14 cellular contexts compared by ENCODE assay signal in the genomic region with DNA sequence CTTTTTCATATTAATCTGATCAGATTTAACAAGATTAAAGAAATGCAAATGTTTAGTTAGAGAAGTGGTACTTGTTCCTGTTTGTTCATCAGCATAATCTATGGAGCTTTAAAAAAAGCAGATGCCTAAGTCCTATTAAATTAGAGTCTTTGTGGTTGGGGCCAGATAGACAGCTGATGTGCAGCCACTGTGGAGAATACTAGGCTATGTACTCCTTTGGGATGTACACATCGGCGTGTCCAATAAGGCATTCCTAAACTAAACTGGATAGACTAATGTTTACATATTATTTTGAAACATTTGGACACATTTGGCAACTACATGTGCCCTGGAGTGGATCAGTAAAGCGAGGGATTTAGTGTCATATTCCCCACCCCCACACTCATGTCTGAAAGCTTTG.
DNase-seq lines count a peak whose midpoint lies in the region; TF ChIP-seq lines count a peak whose summit lies in the region.
"Had no signal": no experiment of that assay in that cellular context is flagged by ENCODE, and none has a peak within 500 bp of the region (broad histone marks: within the 10 kb centered on the region; RNA-seq: fewer than 3 reads in every experiment).

No MANE protein-coding gene starts in this region.

- H3K4me3 ChIP-seq in BE2C (ENCODE audit: low read depth, low read length) (no peak overlapping the region), SJCRH30 (no peak overlapping the region)
- H3K4me3 ChIP-seq: GM23338 had no signal

- DNase-seq in BE2C (peak; percentile 18), NCI-H524 (lab: John Stamatoyannopoulos, UW) (peak; percentile 51 to 80), SJCRH30 (peak; percentile 64 to 79), NCI-H345 (lab: John Stamatoyannopoulos, UW) (no peak), islet precursor cell (no peak), SHP77 treated with DMSO at 0.1 percent for 48 hours (lab: John Stamatoyannopoulos, UW) (no peak)
- DNase-seq: ACHN; Caco-2; CD4-positive, alpha-beta T cell; DMS79 treated with DMSO at 0.1 percent for 48 hours; GF-D8; HCEC 1CT had no signal

- H3K9me3 ChIP-seq in BE2C, result no peaks in the 10 kb centered on the region
- no peaks in the 10 kb centered on the region for H3K9me3 ChIP-seq in SJCRH30 (replicated peaks)
- H3K9me3 ChIP-seq: Caco-2 had no signal

- peak overlapping the region; percentile 34 for H3K27ac ChIP-seq in SJCRH30
- H3K27ac ChIP-seq: C4-2B had no signal

- no peak for TF ChIP-seq CTCF in BE2C (IDR thresholded peaks at IDR 0.05; ENCODE audit: low read depth, low read length)

- H3K4me1 ChIP-seq in BE2C (peaks cover 6% of the 10 kb centered on the region; the same call in 1 of the 2 replicates), SJCRH30 (peaks cover 27% of the 10 kb centered on the region)
- H3K4me1 ChIP-seq: Caco-2 had no signal

- H3K36me3 ChIP-seq in BE2C (no peaks in the 10 kb centered on the region; the same call in 1 of the 2 replicates), SJCRH30 (no peaks in the 10 kb centered on the region)

- no peaks in the 10 kb centered on the region for H3K27me3 ChIP-seq in BE2C
- H3K27me3 ChIP-seq in SJCRH30, result no peaks in the 10 kb centered on the region

Comparison
In these comparisons a context has a peak if more than half of its experiments do, and no peak if none do; other contexts are left out.
1. DNase-seq: peak in BE2C (single experiment), NCI-H524 (2 of 2) and SJCRH30 (2 of 2); none in NCI-H345 (single experiment), islet precursor cell (single experiment) and SHP77 treated with DMSO at 0.1 percent for 48 hours (single experiment).